Comparison of ENCODE assay signal across 25 cellular contexts in the genomic region with DNA sequence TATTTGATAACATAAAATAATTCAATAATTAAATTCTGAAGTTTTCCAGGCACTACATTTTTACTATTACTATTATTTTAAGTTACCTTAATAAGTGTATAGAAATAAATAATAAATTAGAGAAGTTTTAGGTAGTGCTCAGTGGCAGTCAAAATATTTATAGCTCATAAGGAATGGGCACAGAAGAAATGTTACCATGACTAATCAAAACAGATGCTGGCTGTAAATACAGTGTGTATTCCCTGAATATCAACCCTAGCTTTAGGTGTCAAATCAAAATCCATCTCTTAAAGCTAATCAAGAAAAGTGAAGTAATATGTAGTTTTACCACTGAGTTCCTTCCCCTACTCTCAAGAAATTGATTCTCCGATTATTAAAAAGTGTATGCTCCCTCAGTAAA.
"Had no signal": no experiment of that assay in that cellular context is flagged by ENCODE, and none has a peak within 500 bp of the region (broad histone marks: within the 10 kb centered on the region; RNA-seq: fewer than 3 reads in every experiment).

No MANE protein-coding gene starts in this region.

- H3K27ac Mint-ChIP-seq: activated CD4-positive, alpha-beta memory T cell treated with anti-CD3 and anti-CD28 coated beads, Interleukin-2, amount 10 ng/mL, durations not matched to agents 7 days and 5 days; activated CD4-positive, alpha-beta T cell treated with anti-CD3 and anti-CD28 coated beads, Interleukin-2, amount 10 ng/mL, durations not matched to agents 24 days and 14 days; activated CD8-positive, alpha-beta memory T cell treated with anti-CD3 and anti-CD28 coated beads, Interleukin-2, amount 10 ng/mL, durations not matched to agents 7 days and 5 days; activated naive CD4-positive, alpha-beta T cell treated with anti-CD3 and anti-CD28 coated beads, Interleukin-2, amount 10 ng/mL, durations not matched to agents 7 days and 5 days; brain; natural killer cell; stimulated activated naive CD8-positive, alpha-beta T cell treated with anti-CD3 and anti-CD28 coated beads, Interleukin-15, Interleukin-2, amounts not matched to agents 100 ng/mL and 50 ng/mL, for 24 hours; T-helper 17 cell had no signal

- H3K4me1 Mint-ChIP-seq: activated CD4-positive, alpha-beta memory T cell treated with anti-CD3 and anti-CD28 coated beads, Interleukin-2, amount 10 ng/mL, durations not matched to agents 7 days and 5 days; activated CD4-positive, alpha-beta T cell treated with anti-CD3 and anti-CD28 coated beads, Interleukin-2, amount 10 ng/mL, durations not matched to agents 24 days and 14 days; activated CD8-positive, alpha-beta memory T cell treated with anti-CD3 and anti-CD28 coated beads, Interleukin-2, amount 10 ng/mL, durations not matched to agents 7 days and 5 days; activated naive CD4-positive, alpha-beta T cell treated with anti-CD3 and anti-CD28 coated beads, Interleukin-2, amount 10 ng/mL, durations not matched to agents 7 days and 5 days; brain had no signal

- H3K4me3 ChIP-seq: skin epidermis, thyroid gland, upper lobe of right lung had no signal

- H3K9me3 Mint-ChIP-seq: activated CD4-positive, alpha-beta memory T cell treated with anti-CD3 and anti-CD28 coated beads, Interleukin-2, amount 10 ng/mL, durations not matched to agents 7 days and 5 days; activated CD4-positive, alpha-beta T cell treated with anti-CD3 and anti-CD28 coated beads, Interleukin-2, amount 10 ng/mL, durations not matched to agents 24 days and 14 days; brain; stimulated activated naive CD8-positive, alpha-beta T cell treated with anti-CD3 and anti-CD28 coated beads, Interleukin-15, Interleukin-2, amounts not matched to agents 100 ng/mL and 50 ng/mL, for 24 hours had no signal

- H3K36me3 ChIP-seq: thyroid gland had no signal

- FAIRE-seq: endothelial cell of umbilical vein, keratinocyte had no signal

- H3K27me3 Mint-ChIP-seq: activated CD4-positive, alpha-beta memory T cell treated with anti-CD3 and anti-CD28 coated beads, Interleukin-2, amount 10 ng/mL, durations not matched to agents 7 days and 5 days; activated CD4-positive, alpha-beta T cell treated with anti-CD3 and anti-CD28 coated beads, Interleukin-2, amount 10 ng/mL, durations not matched to agents 24 days and 14 days; activated CD8-positive, alpha-beta memory T cell treated with anti-CD3 and anti-CD28 coated beads, Interleukin-2, amount 10 ng/mL, durations not matched to agents 7 days and 5 days; activated naive CD4-positive, alpha-beta T cell treated with anti-CD3 and anti-CD28 coated beads, Interleukin-2, amount 10 ng/mL, durations not matched to agents 7 days and 5 days; stimulated activated naive CD8-positive, alpha-beta T cell treated with anti-CD3 and anti-CD28 coated beads, Interleukin-15, Interleukin-2, amounts not matched to agents 100 ng/mL and 50 ng/mL, for 24 hours; T-helper 17 cell had no signal

- DNase-seq: activated CD4-positive, alpha-beta memory T cell treated with anti-CD3 and anti-CD28 coated beads, Interleukin-2, amount 10 ng/mL, durations not matched to agents 7 days and 5 days; activated CD4-positive, alpha-beta T cell treated with anti-CD3 and anti-CD28 coated beads, Interleukin-2, amount 10 ng/mL, durations not matched to agents 24 days and 14 days; activated CD8-positive, alpha-beta memory T cell treated with anti-CD3 and anti-CD28 coated beads, Interleukin-2, amount 10 ng/mL, durations not matched to agents 7 days and 5 days; activated effector memory CD4-positive, alpha-beta T cell treated with anti-CD3 and anti-CD28 coated beads, Interleukin-2, amount 50 U/mL, for 16 hours; activated naive CD4-positive, alpha-beta T cell treated with anti-CD3 and anti-CD28 coated beads, Interleukin-2, amount 10 ng/mL, durations not matched to agents 7 days and 5 days; activated T-cell treated with anti-CD3 and anti-CD28 coated beads for 4 hours; caudate nucleus; dermis blood vessel endothelial cell; effector CD8-positive, alpha-beta T cell; hypothalamus; natural killer cell; retina; stimulated activated CD4-positive, alpha-beta T cell treated with anti-CD3 and anti-CD28 coated beads, Interleukin-1b, Interleukin-23, amount 100 ng/mL, for 48 hours; substantia nigra; SW 1271; T-helper 17 cell; thyroid gland; upper lobe of right lung had no signal

- H3K36me3 Mint-ChIP-seq: brain, natural killer cell had no signal

- H3K27ac ChIP-seq: skin epidermis, thyroid gland, upper lobe of right lung had no signal

- ATAC-seq: activated CD4-positive, CD25-positive, alpha-beta regulatory T cell treated with anti-CD3 and anti-CD28 coated beads, Interleukin-2, amount 50 U/mL, for 24 hours; activated CD8-positive, alpha-beta memory T cell treated with anti-CD3 and anti-CD28 coated beads, Interleukin-2, amount 10 ng/mL, durations not matched to agents 7 days and 5 days; esophagus mucosa; natural killer cell; T-helper 17 cell; upper lobe of right lung had no signal

- H3K4me3 Mint-ChIP-seq: activated CD4-positive, alpha-beta memory T cell treated with anti-CD3 and anti-CD28 coated beads, Interleukin-2, amount 10 ng/mL, durations not matched to agents 7 days and 5 days; activated CD4-positive, alpha-beta T cell treated with anti-CD3 and anti-CD28 coated beads, Interleukin-2, amount 10 ng/mL, durations not matched to agents 24 days and 14 days; activated CD8-positive, alpha-beta memory T cell treated with anti-CD3 and anti-CD28 coated beads, Interleukin-2, amount 10 ng/mL, durations not matched to agents 7 days and 5 days; activated naive CD4-positive, alpha-beta T cell treated with anti-CD3 and anti-CD28 coated beads, Interleukin-2, amount 10 ng/mL, durations not matched to agents 7 days and 5 days; brain; natural killer cell; stimulated activated naive CD8-positive, alpha-beta T cell treated with anti-CD3 and anti-CD28 coated beads, Interleukin-15, Interleukin-2, amounts not matched to agents 100 ng/mL and 50 ng/mL, for 24 hours; T-helper 17 cell had no signal

- H3K9me3 ChIP-seq: thyroid gland, upper lobe of right lung had no signal

- H3K4me1 ChIP-seq: thyroid gland had no signal

- H3K27me3 ChIP-seq: thyroid gland, upper lobe of right lung had no signal
